In genomic region chr17:16352838-16353701, GRCh38 we compare ENCODE assay signal across 8 cellular contexts. TPM values are rescaled to one million over a fixed set of nuclear protein-coding genes. Genes with fewer than 3 reads are reported as not detected.
DNase-seq lines count a peak whose midpoint lies in the region; ATAC-seq and TF ChIP-seq lines count a peak whose summit lies in the region.

Gene CENPV, minus strand, starts transcription at chr17:16353469. Its CDS starts 33 bp downstream, at chr17:16353436.

- no peak within 1 kb of the TSS for H3T11ph ChIP-seq in H9 (ENCODE audit: low read length)

- peaks cover 6% of the 10 kb centered on the region; the same call in 1 of the 2 replicates for H3K79me2 ChIP-seq in H9 (ENCODE audit: insufficient read depth, low read length)

- H3K9me3 Mint-ChIP-seq in H9 (no peaks in the 10 kb centered on the region), activated B cell treated with CpG ODN at 0.5 μM for 24 hours (no peaks in the 10 kb centered on the region)

- H3K27ac ChIP-seq in H9 (ENCODE audit: insufficient read length, low read depth, low read length), result no peak within 1 kb of the TSS

- POLR2A ChIA-PET in activated B cell treated with CpG ODN at 0.5 μM for 24 hours (lab: Charles Lee), result interaction anchor here (0.5 to 2.8 kb wide), 11 partner anchors 11 to 183 kb away, joined by 3 to 21 read pairs (median 6); partner anchors contain the start of genes NCOR1, PIGL, TRPV2 and UBB

- no peak within 1 kb of the TSS for H2BK5ac ChIP-seq in H9 (ENCODE audit: insufficient read length, low read length)

- TF ChIP-seq CTCF in H9 (conservative IDR thresholded peaks at IDR 0.05) (no peak; the same call in 2 of the 3 replicates), activated B cell treated with CpG ODN at 0.5 μM for 24 hours (IDR thresholded peaks at IDR 0.05) (no peak), cardiac fibroblast (IDR thresholded peaks at IDR 0.05; ENCODE audit: low read depth, low read length) (no peak)

- H3K79me1 ChIP-seq in H9 (ENCODE audit: insufficient read depth, low read depth, low read length, poor library complexity, severe bottlenecking), result peaks cover 5% of the 10 kb centered on the region

- H3K14ac ChIP-seq in H9 (ENCODE audit: insufficient read depth, low read length), result peak within 1 kb of the TSS; percentile 96

- H4K8ac ChIP-seq in H9 (replicated peaks; ENCODE audit: insufficient read length, low read depth, low read length), result no peak within 1 kb of the TSS

- H3K56ac ChIP-seq in H9 (ENCODE audit: insufficient read length, low read depth, low read length), result no peak within 1 kb of the TSS

- peak within 1 kb of the TSS; percentile 65 for H2BK120ac ChIP-seq in H9 (ENCODE audit: low read depth, low read length, poor library complexity, severe bottlenecking)

- H3K27me3 ChIP-seq in H9 (ENCODE audit: insufficient read depth, low read length), result no peaks in the 10 kb centered on the region

- H2BK12ac ChIP-seq in H9 (ENCODE audit: insufficient read length, low read depth, low read length), result no peak within 1 kb of the TSS

- no peak within 1 kb of the TSS for H2AFZ ChIP-seq in H9 (ENCODE audit: low read length)

- no peak within 1 kb of the TSS for H3K23ac ChIP-seq in H9 (ENCODE audit: insufficient read length, low read depth, low read length)

- H3K4me1 Mint-ChIP-seq in H9 (peaks cover 18 to 21% of the 10 kb centered on the region in 2 experiments), activated B cell treated with CpG ODN at 0.5 μM for 24 hours (peaks cover 18% of the 10 kb centered on the region)

- H4K20me1 ChIP-seq in H9 (ENCODE audit: control insufficient read depth, insufficient read depth, insufficient read length), result no peaks in the 10 kb centered on the region

- H3K27me3 Mint-ChIP-seq in H9 (ENCODE audit: low read depth) (peaks cover 24% of the 10 kb centered on the region), activated B cell treated with CpG ODN at 0.5 μM for 24 hours (no peaks in the 10 kb centered on the region)

- H3K18ac ChIP-seq in H9 (ENCODE audit: insufficient read length, low read depth, low read length), result peak within 1 kb of the TSS; percentile 86

- peak within 1 kb of the TSS; percentile 62 to 99 (median 99) for H3K27ac Mint-ChIP-seq in H9
- H3K27ac Mint-ChIP-seq in activated B cell treated with CpG ODN at 0.5 μM for 24 hours, result peak within 1 kb of the TSS; percentile 71

- peak within 1 kb of the TSS; percentile 94 for H3K9ac ChIP-seq in H9 (ENCODE audit: extremely low read depth, insufficient read length, low read length)

- H3K4me2 ChIP-seq in H9 (ENCODE audit: insufficient read depth, insufficient read length, low read length), result peak within 1 kb of the TSS; percentile 92

- H3K4me3 ChIP-seq in GM08714 (ENCODE audit: low read length), result peak within 1 kb of the TSS; percentile 87
- peak within 1 kb of the TSS; percentile 56 to 59 for H3K4me3 ChIP-seq in cardiac fibroblast (replicated peaks in 1 of 2; ENCODE audit: low read depth in 2 of 2, low read length in 2 of 2)

- H3K4me3 Mint-ChIP-seq in H9 (peak within 1 kb of the TSS; percentile 90 to 96), activated B cell treated with CpG ODN at 0.5 μM for 24 hours (peak within 1 kb of the TSS; percentile 90)

- peak within 1 kb of the TSS; percentile 52; the same call in 1 of the 2 replicates for H3K4ac ChIP-seq in H9 (ENCODE audit: low read depth, low read length)

- intact Hi-C loops in activated B cell treated with CpG ODN at 0.5 μM for 24 hours (cut with micrococcal nuclease), result loop anchor here (1.0 kb wide), 4 partner anchors 28 to 138 kb away; partner anchors contain the start of genes NCOR1 and UBB

- peaks cover 8% of the 10 kb centered on the region for H3K23me2 ChIP-seq in H9 (ENCODE audit: insufficient read length, low read depth, low read length, poor library complexity, severe bottlenecking)

- H2BK15ac ChIP-seq in H9 (ENCODE audit: low read depth, low read length), result no peak within 1 kb of the TSS

- DNase-seq in H9, result peak; percentile 96
- DNase-seq in NCI-H1105 treated with DMSO at 0.1 percent for 48 hours (lab: John Stamatoyannopoulos, UW), result peak; percentile 67
- peak; percentile 73 for DNase-seq in activated B cell treated with CpG ODN at 0.5 μM for 24 hours
- DNase-seq in cardiac fibroblast (ENCODE audit: low read depth in 2 of 2), result peak in 1 of 2 donors; percentile 46
- peak; percentile 54 for DNase-seq in kidney tubule cell (ENCODE audit: low spot score)
- peak; percentile 72 to 76 for DNase-seq in stimulated activated CD4-positive, alpha-beta T cell treated with anti-CD3 and anti-CD28 coated beads, Interleukin-2, amount 100 ng/mL, for 24 hours
- no peak for DNase-seq in DMS114 treated with DMSO at 0.1 percent for 48 hours (lab: John Stamatoyannopoulos, UW; ENCODE audit: unreplicated experiment)

- H2BK20ac ChIP-seq in H9 (ENCODE audit: low read depth, low read length, poor library complexity, severe bottlenecking), result no peak within 1 kb of the TSS

- no CpG with 5 or more reads among the region's 121 CpGs for WGBS in H9 (ENCODE audit: extremely low coverage, insufficient read length, low lambda C conversion rate)

- CTCF ChIA-PET in activated B cell treated with CpG ODN at 0.5 μM for 24 hours (lab: Charles Lee), result interaction anchor here (0.8 to 4.6 kb wide), 6 partner anchors 11 to 168 kb away, joined by 3 to 36 read pairs (median 8); partner anchors contain the start of gene PIGL

- peaks cover 15 to 23% (median 16%) of the 10 kb centered on the region in 3 experiments for H3K36me3 Mint-ChIP-seq in H9 (ENCODE audit: insufficient read depth in 1 of 3, low read depth in 3 of 3)
- H3K36me3 Mint-ChIP-seq in activated B cell treated with CpG ODN at 0.5 μM for 24 hours (ENCODE audit: low read depth), result peaks cover 10% of the 10 kb centered on the region

- H3K4me1 ChIP-seq in H9 (ENCODE audit: insufficient read depth, low read length), result no peaks in the 10 kb centered on the region

- H2AK5ac ChIP-seq in H9 (ENCODE audit: insufficient read length, low read length), result no peak within 1 kb of the TSS

- H3K9me3 ChIP-seq in H9 (ENCODE audit: control insufficient read depth, low read depth, low read length), result no peaks in the 10 kb centered on the region

- peak within 1 kb of the TSS; percentile 74 for H4K91ac ChIP-seq in H9 (ENCODE audit: insufficient read length, low read depth, low read length)

- peak within 1 kb of the TSS; percentile 14 for H4K5ac ChIP-seq in H9 (ENCODE audit: insufficient read length, low read depth, low read length)

- ATAC-seq in activated B cell treated with CpG ODN at 0.5 μM for 24 hours (ENCODE audit: low read depth), result peak; percentile 82

RNA-seq across cellular contexts. Expression of gene CENPV, which starts in this region (rescaled TPM):
- total RNA-seq in H9 (2021) (196 and 200 TPM in 2 replicates), activated B cell treated with CpG ODN at 0.5 μM for 24 hours (24.0 and 25.7 TPM in 2 replicates)
